In genomic region chr14:100567009-100567876, GRCh38 we compare ENCODE assay signal across 10 cellular contexts. TPM values are rescaled to one million over a fixed set of nuclear protein-coding genes. Genes with fewer than 3 reads are reported as not detected.
DNase-seq lines count a peak whose midpoint lies in the region; ATAC-seq, FAIRE-seq and TF ChIP-seq lines count a peak whose summit lies in the region.
"Had no signal": no experiment of that assay in that cellular context is flagged by ENCODE, and none has a peak within 500 bp of the region (broad histone marks: within the 10 kb centered on the region; RNA-seq: fewer than 3 reads in every experiment).

No MANE protein-coding gene starts in this region.

- H4K8ac ChIP-seq in mesenchymal stem cell (ENCODE audit: low read length) = no peak overlapping the region

- H2BK5ac ChIP-seq in mesenchymal stem cell (ENCODE audit: low read depth, low read length, poor library complexity, severe bottlenecking) = no peak overlapping the region

- H3K4me1 Mint-ChIP-seq in activated naive CD4-positive, alpha-beta T cell treated with anti-CD3 and anti-CD28 coated beads, Interleukin-2, amount 50 U/mL, for 24 hours = peaks cover 4% of the 10 kb centered on the region

- H3K18ac ChIP-seq in mesenchymal stem cell (ENCODE audit: low read depth in 1 of 2, low read length in 2 of 2) = no peak overlapping the region

- no peaks in the 10 kb centered on the region for H3K9me3 Mint-ChIP-seq in activated naive CD4-positive, alpha-beta T cell treated with anti-CD3 and anti-CD28 coated beads, Interleukin-2, amount 50 U/mL, for 24 hours

- H2AFZ ChIP-seq in K562 (ENCODE audit: low read depth, low read length) (no peak overlapping the region), mesenchymal stem cell (ENCODE audit: low read depth, low read length) (no peak overlapping the region)

- POLR2A ChIA-PET in K562 (lab: Yijun Ruan, JAX) = interaction anchor here (0.6 to 0.7 kb wide), 2 partner anchors 8 to 109 kb away, joined by 3 read pairs; no protein-coding TSS in a partner anchor

- H3K27ac Mint-ChIP-seq in activated naive CD4-positive, alpha-beta T cell treated with anti-CD3 and anti-CD28 coated beads, Interleukin-2, amount 50 U/mL, for 24 hours = no peak overlapping the region

- no peaks in the 10 kb centered on the region for H3K9me3 ChIP-seq in K562 (replicated peaks; ENCODE audit: control insufficient read depth, insufficient read depth, low read depth, low read length)
- H3K9me3 ChIP-seq in mesenchymal stem cell (ENCODE audit: control insufficient read depth, low read length) = no peaks in the 10 kb centered on the region
- no peaks in the 10 kb centered on the region for H3K9me3 ChIP-seq in transverse colon

- no peaks in the 10 kb centered on the region for H3K9me1 ChIP-seq in K562 (ENCODE audit: control insufficient read depth, insufficient read depth, low read length)

- no peak for TF ChIP-seq RAD21 in K562 (CRISPR knock-in tag; conservative IDR thresholded peaks at IDR 0.05 in 1 of 2, IDR thresholded peaks at IDR 0.05 in 1 of 2)

- in situ Hi-C loops in K562 (cut with MboI) (no loop called here), transverse colon (cut with MboI; ENCODE audit: low pct_ligation_motif_present in 1 of 4, low pct_unique_long_range_greater_than_20kb in 1 of 4, low sequenced_read_pairs in 3 of 4) (no loop called here)

- H3K9ac ChIP-seq in K562 (ENCODE audit: insufficient read depth in 1 of 2, low read depth in 2 of 2, low read length in 2 of 2) = no peak overlapping the region
- H3K9ac ChIP-seq in mesenchymal stem cell (ENCODE audit: low read length) = no peak overlapping the region

- no peak overlapping the region for H2BK120ac ChIP-seq in mesenchymal stem cell (ENCODE audit: low read depth, low read length)

- BruUV-seq in K562 (replicated peaks; lab: Mats Ljungman, UMichigan) = no TSS peak

- H3K27me3 ChIP-seq in K562 (ENCODE audit: control insufficient read depth in 2 of 2, insufficient read depth in 2 of 2, low read length in 2 of 2) (peaks cover 11 to 44% of the 10 kb centered on the region in 2 experiments; a peak in 4 of 5 replicates), mesenchymal stem cell (ENCODE audit: control insufficient read depth in 1 of 2, insufficient read depth in 1 of 2, low read length in 2 of 2) (peaks cover 28 to 84% of the 10 kb centered on the region in 2 experiments), transverse colon (peaks cover 66% of the 10 kb centered on the region)

- peaks cover 7% of the 10 kb centered on the region for H4K20me1 ChIP-seq in K562 (replicated peaks; ENCODE audit: control insufficient read depth, insufficient read depth, low read length)

- FAIRE-seq in K562 (lab: Jason Lieb, UNC) = no peak

- ATAC-seq in K562 (no peak), GM21825 (IDR thresholded peaks at IDR 0.05; ENCODE audit: unreplicated experiment) (no peak)

- DNase-seq in activated naive CD4-positive, alpha-beta T cell treated with anti-CD3 and anti-CD28 coated beads, Interleukin-2, amount 50 U/mL, for 16 hours = no peak
- no peak for DNase-seq in K562 (ENCODE audit: extremely low read depth in 1 of 4, low spot score in 3 of 4)
- DNase-seq in mesenchymal stem cell = no peak
- DNase-seq in transverse colon = no peak
- no peak for DNase-seq in HK-2 (ENCODE audit: unreplicated experiment)
- no peak for DNase-seq in amniotic stem cell (lab: John Stamatoyannopoulos, UW)
- DNase-seq: COR-L47, NCI-H1417 treated with DMSO at 0.1 percent for 48 hours had no signal

- H3K36me3 Mint-ChIP-seq in activated naive CD4-positive, alpha-beta T cell treated with anti-CD3 and anti-CD28 coated beads, Interleukin-2, amount 50 U/mL, for 24 hours = no peaks in the 10 kb centered on the region

- TF ChIP-seq CTCF in K562 (IDR thresholded peaks at IDR 0.05 in 2 of 3, conservative IDR thresholded peaks at IDR 0.05 in 1 of 3; ENCODE audit: insufficient read depth in 2 of 3, low read depth in 1 of 3, low read length in 3 of 3) (no peak), transverse colon (IDR thresholded peaks at IDR 0.05) (no peak)

- H4K91ac ChIP-seq in mesenchymal stem cell (ENCODE audit: low read length) = no peak overlapping the region

- peak overlapping the region; percentile 51 for H3K4me3 Mint-ChIP-seq in activated naive CD4-positive, alpha-beta T cell treated with anti-CD3 and anti-CD28 coated beads, Interleukin-2, amount 50 U/mL, for 24 hours

- intact Hi-C loops in K562 (cut with micrococcal nuclease) (no loop called here), transverse colon (cut with DNase I; ENCODE audit: low total_unique reads) (no loop called here)

- peak overlapping the region; percentile 3 for H2AK5ac ChIP-seq in mesenchymal stem cell (ENCODE audit: low read length, severe bottlenecking)

- no peak overlapping the region for H2BK15ac ChIP-seq in mesenchymal stem cell (ENCODE audit: low read depth, poor library complexity, severe bottlenecking)

- TF ChIP-seq POLR2A in K562 (conservative IDR thresholded peaks at IDR 0.05) (no peak), transverse colon (IDR thresholded peaks at IDR 0.05) (no peak)

- no peak overlapping the region for H3K14ac ChIP-seq in mesenchymal stem cell (ENCODE audit: low read length in 2 of 2)

- H3K23ac ChIP-seq in mesenchymal stem cell (ENCODE audit: low read length in 2 of 2) = no peak overlapping the region

- H3K4me1 ChIP-seq in K562 (replicated peaks in 1 of 2; ENCODE audit: control insufficient read depth in 2 of 2, insufficient read depth in 2 of 2, low read length in 2 of 2) (peaks cover 0 to 31% of the 10 kb centered on the region in 2 experiments; a peak in 2 of 5 replicates), mesenchymal stem cell (ENCODE audit: control insufficient read depth, insufficient read depth, low read depth, low read length) (peaks cover 19% of the 10 kb centered on the region), transverse colon (peaks cover 9 to 25% (median 19%) of the 10 kb centered on the region in 4 donors)

- CTCF ChIA-PET in K562 (lab: Yijun Ruan, JAX; ENCODE audit: low intra/inter-chr PET ratio) = no interaction called here

- H3K27ac ChIP-seq in K562 (ENCODE audit: extremely low read depth, low read depth, low read length) = no peak overlapping the region
- no peak overlapping the region for H3K27ac ChIP-seq in mesenchymal stem cell (ENCODE audit: low read length, poor library complexity, severe bottlenecking)
- no peak overlapping the region for H3K27ac ChIP-seq in transverse colon

- H3K4me2 ChIP-seq in K562 (ENCODE audit: insufficient read depth, low read length) (no peak overlapping the region), mesenchymal stem cell (ENCODE audit: low read length, poor library complexity, severe bottlenecking) (peak overlapping the region; percentile 91)

- WGBS in K562 (ENCODE audit: insufficient coverage, low coverage, missing lambda C conversion rate) = 10% methylated on average over 17 of the region's 70 CpGs
- 8% methylated on average over 49 of the region's 70 CpGs for whole genome bisulfite sequencing in mesenchymal stem cell
- WGBS in transverse colon (ENCODE audit: low coverage in 1 of 2), 2 donors = 7% methylated on average over 23 of the region's 70 CpGs; no CpG with 5 or more reads in 1 of the 2 donors

- no peak overlapping the region for H3K4ac ChIP-seq in mesenchymal stem cell (ENCODE audit: low read depth in 1 of 2, low read length in 2 of 2)

- no peaks in the 10 kb centered on the region for H3K79me2 ChIP-seq in K562 (ENCODE audit: control insufficient read depth, insufficient read depth, low read length)

- H3K79me1 ChIP-seq in mesenchymal stem cell (replicated peaks; ENCODE audit: low read length, poor library complexity, severe bottlenecking) = peaks cover 23% of the 10 kb centered on the region

- H3K27me3 Mint-ChIP-seq in activated naive CD4-positive, alpha-beta T cell treated with anti-CD3 and anti-CD28 coated beads, Interleukin-2, amount 50 U/mL, for 24 hours = peaks cover 11% of the 10 kb centered on the region

- H3K36me3 ChIP-seq in K562 (ENCODE audit: control insufficient read depth, insufficient read depth, low read length) (no peaks in the 10 kb centered on the region), mesenchymal stem cell (ENCODE audit: control insufficient read depth in 1 of 2, insufficient read depth in 2 of 2, low read depth in 1 of 2, low read length in 2 of 2) (peaks cover 0 to 24% of the 10 kb centered on the region in 2 experiments), transverse colon (no peaks in the 10 kb centered on the region)

- H3K4me3 ChIP-seq in K562 (no peak overlapping the region), mesenchymal stem cell (ENCODE audit: insufficient read depth in 1 of 2, low read depth in 1 of 2, low read length in 2 of 2) (peak overlapping the region in 1 of 2 experiments; percentile 72), transverse colon (peak overlapping the region; percentile 4 to 48 (median 22))

- no peak for TF ChIP-seq EP300 in K562 (IDR thresholded peaks at IDR 0.05; ENCODE audit: low read length)
- TF ChIP-seq EP300 in transverse colon (IDR thresholded peaks at IDR 0.05; ENCODE audit: low read depth) = no peak

- H2BK12ac ChIP-seq in mesenchymal stem cell (ENCODE audit: low read length in 2 of 2) = no peak overlapping the region

TF ChIP-seq in K562, 482 proteins besides CTCF, POLR2A, EP300 and RAD21 (continues in another document):
- TF ChIP-seq ASH1L (IDR thresholded peaks at IDR 0.05; ENCODE audit: borderline replicate concordance, low read depth, partially characterized antibody) (no peak), NCOA6 (IDR thresholded peaks at IDR 0.05) (no peak), TEAD1 (CRISPR knock-in tag; IDR thresholded peaks at IDR 0.05) (no peak), POLR3G (IDR thresholded peaks at IDR 0.05; ENCODE audit: extremely low read depth, insufficient read length, insufficient replicate concordance) (no peak)

RNA-seq across cellular contexts. Expression of gene BEGAIN, which starts 20.0 kb away (rescaled TPM):
- 1.2 and 3.3 TPM in 2 replicates for total RNA-seq in K562 (2011; cell fraction: chromatin; rRNA removed; ENCODE audit: low replicate concordance)
- 0.53 and 2.2 TPM in 2 replicates for total RNA-seq in K562 (2011; cell fraction: nucleolus; rRNA removed)
- 0.31 and 0.95 TPM in 2 replicates for total RNA-seq in K562 (2011; cell fraction: nucleoplasm; rRNA removed)
- 0.20 and 0.68 TPM in 2 replicates for total RNA-seq in K562 (2014; rRNA removed)
- total RNA-seq in K562 (2014; rRNA removed; fragmentation: Illumina TruSeq; extraction: Trizol) = 0.10 TPM in 1 of 2 replicates, not detected in the other
- total RNA-seq in K562 (2015; rRNA removed; fragmentation: Illumina TruSeq; extraction: Trizol) = 0.11 and 0.40 TPM in 2 replicates
- total RNA-seq in K562 (2021) = 0.55 and 1.1 TPM in 2 replicates
- polyA plus RNA-seq in K562 (2011; rRNA removed) = 0.54 and 1.4 TPM in 2 replicates
- polyA plus RNA-seq in K562 (2011; cell fraction: cytosol; rRNA removed) = 1.5 TPM in 2 replicates
- polyA plus RNA-seq in K562 (2011; cell fraction: nucleus; rRNA removed) = 5.2 and 5.3 TPM in 2 replicates
- 0.25 and 0.51 TPM in 2 replicates for polyA plus RNA-seq in K562 (2012)
- polyA plus RNA-seq in K562 (2014; fragmentation: Illumina TruSeq; extraction: Trizol) = 0.07 and 0.50 TPM in 2 replicates
- polyA plus RNA-seq in K562 (2014; fragmentation: Nextera tagmentation; extraction: Ambion mirVana) = not detected
- polyA plus RNA-seq in K562 (2014; rRNA removed) = 0.62 and 1.7 TPM in 2 replicates
- 0.45 and 1.1 TPM in 2 replicates for polyA minus RNA-seq in K562 (2011; rRNA and poly(A)+ RNA removed)
- polyA minus RNA-seq in K562 (2011; cell fraction: cytosol; rRNA and poly(A)+ RNA removed) = 0.86 and 2.7 TPM in 2 replicates
- 0.81 and 1.3 TPM in 2 replicates for polyA minus RNA-seq in K562 (2011; cell fraction: nucleus; rRNA and poly(A)+ RNA removed)
- 0.15 TPM for polyA plus RNA-seq in mesenchymal stem cell (2013, experiment 1 of 2)
- polyA plus RNA-seq in mesenchymal stem cell (2013, experiment 2 of 2) = 0.11 TPM
- total RNA-seq in transverse colon = 1 to 10 TPM in 1 of 4 donors, under 1 TPM in 2, not detected in 1; 0.27 to 2.5 (median 0.37) TPM
